In the genomic region with DNA sequence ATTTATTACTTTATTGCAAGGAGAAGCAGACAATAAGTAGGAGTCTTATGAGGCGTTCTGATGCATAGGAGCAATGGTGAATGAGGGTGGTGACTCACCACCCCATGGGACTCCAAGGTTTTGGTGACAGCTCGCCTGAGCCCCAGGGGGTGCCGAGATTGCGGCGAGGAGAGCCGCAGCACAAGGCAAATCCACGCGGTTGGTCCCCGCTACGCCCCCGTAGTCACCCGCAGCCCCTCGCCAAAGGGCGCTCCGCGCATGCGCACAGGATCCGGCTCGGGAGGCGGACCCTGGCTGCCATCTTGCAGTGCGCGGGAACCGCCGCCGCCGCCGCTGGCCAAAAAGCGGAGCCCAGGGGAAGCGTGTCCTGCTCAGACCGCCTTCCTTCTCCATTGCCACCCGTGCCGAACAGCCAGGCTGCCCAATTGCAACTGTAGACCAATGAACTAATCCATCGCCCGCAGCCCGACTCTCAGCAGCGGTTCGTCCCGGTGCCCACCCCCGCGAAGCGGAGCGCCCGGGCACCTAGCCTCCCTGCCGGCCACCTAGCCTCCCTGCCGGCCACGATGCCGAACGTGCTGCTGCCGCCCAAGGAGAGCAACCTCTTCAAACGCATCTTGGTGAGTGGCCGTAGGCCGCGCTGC, we compare ENCODE assay signal across 8 cellular contexts. TPM values are rescaled to one million over a fixed set of nuclear protein-coding genes. Genes with fewer than 3 reads are reported as not detected.
DNase-seq lines count a peak whose midpoint lies in the region; ATAC-seq and TF ChIP-seq lines count a peak whose summit lies in the region.

A gene (plus strand): TSS at position 305 of the 644 bp plus-strand sequence. CDS start 262 bp downstream, at position 567.

- no peaks in the 10 kb centered on the region for H3K27me3 Mint-ChIP-seq in activated T-cell treated with anti-CD3 and anti-CD28 coated beads, Interleukin-2, amount 50 U/mL, for 24 hours

- no peaks in the 10 kb centered on the region for H3K9me3 Mint-ChIP-seq in activated T-cell treated with anti-CD3 and anti-CD28 coated beads, Interleukin-2, amount 50 U/mL, for 24 hours

- H3K9ac ChIP-seq in muscle layer of colon (ENCODE audit: low read length), result peak within 1 kb of the TSS; percentile 75

- H3K4me1 ChIP-seq in muscle layer of colon (ENCODE audit: insufficient read depth, low read length), result peaks cover 23% of the 10 kb centered on the region

- ATAC-seq in GM21619 (IDR thresholded peaks at IDR 0.05; ENCODE audit: unreplicated experiment), result peak; percentile 58
- peak; percentile 84 for ATAC-seq in esophagus mucosa

- H3K27ac Mint-ChIP-seq in activated T-cell treated with anti-CD3 and anti-CD28 coated beads, Interleukin-2, amount 50 U/mL, for 24 hours, result peak within 1 kb of the TSS; percentile 98

- peak within 1 kb of the TSS; percentile 95 for H3K4me3 Mint-ChIP-seq in activated T-cell treated with anti-CD3 and anti-CD28 coated beads, Interleukin-2, amount 50 U/mL, for 24 hours

- peak within 1 kb of the TSS; percentile 76 for H3K4me3 ChIP-seq in Jurkat, Clone E6-1 (ENCODE audit: low read length)
- peak within 1 kb of the TSS; percentile 78 to 93 for H3K4me3 ChIP-seq in muscle layer of colon (ENCODE audit: low read depth in 1 of 2, low read length in 2 of 2)

- H3K27me3 ChIP-seq in muscle layer of colon (ENCODE audit: control insufficient read depth in 1 of 2, insufficient read depth in 2 of 2, low read length in 2 of 2), result no peaks in the 10 kb centered on the region

- no peaks in the 10 kb centered on the region for H3K36me3 ChIP-seq in muscle layer of colon (ENCODE audit: insufficient read depth, low read length)

- H3K9me3 ChIP-seq in muscle layer of colon (ENCODE audit: low read length), result no peaks in the 10 kb centered on the region

- peaks cover 15% of the 10 kb centered on the region for H3K36me3 Mint-ChIP-seq in activated T-cell treated with anti-CD3 and anti-CD28 coated beads, Interleukin-2, amount 50 U/mL, for 24 hours (ENCODE audit: low read depth)

- DNase-seq in DMS53 treated with DMSO at 0.1 percent for 48 hours (lab: John Stamatoyannopoulos, UW; ENCODE audit: unreplicated experiment), result peak; percentile 47
- peak; percentile 91 for DNase-seq in Jurkat, Clone E6-1 (ENCODE audit: low read depth, low spot score)
- DNase-seq in activated T-cell treated with anti-CD3 and anti-CD28 coated beads, Interleukin-2, amount 50 U/mL, for 24 hours, result peak; percentile 99
- DNase-seq in stimulated activated CD8-positive, alpha-beta memory T cell treated with anti-CD3 and anti-CD28 coated beads, Interleukin-7, amount 100 ng/mL, for 1 hour (ENCODE audit: low read depth in 2 of 2), result peak; percentile 89 to 93

- H3K27ac ChIP-seq in muscle layer of colon (ENCODE audit: low read depth, low read length), result peak within 1 kb of the TSS; percentile 91

- H3K4me1 Mint-ChIP-seq in activated T-cell treated with anti-CD3 and anti-CD28 coated beads, Interleukin-2, amount 50 U/mL, for 24 hours (ENCODE audit: low read depth), result peaks cover 39% of the 10 kb centered on the region

TF ChIP-seq in PFSK-1, 5 proteins besides CTCF, POLR2A, EP300 and RAD21:
- TF ChIP-seq FOXP2 (optimal IDR thresholded peaks at IDR 0.05; ENCODE audit: borderline replicate concordance, extremely low read depth, extremely low read length, insufficient read depth) (no peak), POLR2AphosphoS5 (IDR thresholded peaks at IDR 0.05; ENCODE audit: low read depth, low read length) (peak; percentile 67), SIN3A (IDR thresholded peaks at IDR 0.05; ENCODE audit: borderline replicate concordance, insufficient read depth, low read length) (no peak; the same call in 1 of the 2 replicates), TAF1 (IDR thresholded peaks at IDR 0.05; ENCODE audit: borderline replicate concordance, insufficient read depth, low read length) (peak; percentile 52; the same call in 1 of the 2 replicates)
- TF ChIP-seq, protein P1, sequence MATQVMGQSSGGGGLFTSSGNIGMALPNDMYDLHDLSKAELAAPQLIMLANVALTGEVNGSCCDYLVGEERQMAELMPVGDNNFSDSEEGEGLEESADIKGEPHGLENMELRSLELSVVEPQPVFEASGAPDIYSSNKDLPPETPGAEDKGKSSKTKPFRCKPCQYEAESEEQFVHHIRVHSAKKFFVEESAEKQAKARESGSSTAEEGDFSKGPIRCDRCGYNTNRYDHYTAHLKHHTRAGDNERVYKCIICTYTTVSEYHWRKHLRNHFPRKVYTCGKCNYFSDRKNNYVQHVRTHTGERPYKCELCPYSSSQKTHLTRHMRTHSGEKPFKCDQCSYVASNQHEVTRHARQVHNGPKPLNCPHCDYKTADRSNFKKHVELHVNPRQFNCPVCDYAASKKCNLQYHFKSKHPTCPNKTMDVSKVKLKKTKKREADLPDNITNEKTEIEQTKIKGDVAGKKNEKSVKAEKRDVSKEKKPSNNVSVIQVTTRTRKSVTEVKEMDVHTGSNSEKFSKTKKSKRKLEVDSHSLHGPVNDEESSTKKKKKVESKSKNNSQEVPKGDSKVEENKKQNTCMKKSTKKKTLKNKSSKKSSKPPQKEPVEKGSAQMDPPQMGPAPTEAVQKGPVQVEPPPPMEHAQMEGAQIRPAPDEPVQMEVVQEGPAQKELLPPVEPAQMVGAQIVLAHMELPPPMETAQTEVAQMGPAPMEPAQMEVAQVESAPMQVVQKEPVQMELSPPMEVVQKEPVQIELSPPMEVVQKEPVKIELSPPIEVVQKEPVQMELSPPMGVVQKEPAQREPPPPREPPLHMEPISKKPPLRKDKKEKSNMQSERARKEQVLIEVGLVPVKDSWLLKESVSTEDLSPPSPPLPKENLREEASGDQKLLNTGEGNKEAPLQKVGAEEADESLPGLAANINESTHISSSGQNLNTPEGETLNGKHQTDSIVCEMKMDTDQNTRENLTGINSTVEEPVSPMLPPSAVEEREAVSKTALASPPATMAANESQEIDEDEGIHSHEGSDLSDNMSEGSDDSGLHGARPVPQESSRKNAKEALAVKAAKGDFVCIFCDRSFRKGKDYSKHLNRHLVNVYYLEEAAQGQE (IDR thresholded peaks at IDR 0.05; ENCODE audit: insufficient read depth in 1 of 2, low read depth in 2 of 2, low read length in 2 of 2), result 0 out of 4 replicates have a peak, but pooled peaks of 1 of the 2 experiments have one; percentile 3

RNA-seq across cellular contexts. Expression of the gene that starts here (rescaled TPM):
- 22.6 TPM for polyA plus RNA-seq in Jurkat, Clone E6-1 (2012; ENCODE audit: insufficient read depth, insufficient read length)
- 3.8 TPM for polyA plus RNA-seq in PFSK-1 (2012; ENCODE audit: insufficient read length, low read depth)
- total RNA-seq in esophagus mucosa, result 9.6 TPM

Comparison
In these comparisons a context has a peak if more than half of its experiments do, and no peak if none do; other contexts are left out.
1. Peak in every context shown above with its lines: DNase-seq, ATAC-seq, H3K4me3 ChIP-seq and H3K27ac ChIP-seq.
2. DNase-seq: peak in every context shown above with its lines; median percentile 99 in activated T-cell treated with anti-CD3 and anti-CD28 coated beads, Interleukin-2, amount 50 U/mL, for 24 hours; 91 in Jurkat, Clone E6-1; 91 in stimulated activated CD8-positive, alpha-beta memory T cell treated with anti-CD3 and anti-CD28 coated beads, Interleukin-7, amount 100 ng/mL, for 1 hour; 47 in DMS53 treated with DMSO at 0.1 percent for 48 hours.